Comparison of ENCODE assay signal across 10 cellular contexts in genomic region chr5:95712347-95712958, GRCh38. TPM values are rescaled to one million over a fixed set of nuclear protein-coding genes. Genes with fewer than 3 reads are reported as not detected.
DNase-seq lines count a peak whose midpoint lies in the region; ATAC-seq and TF ChIP-seq lines count a peak whose summit lies in the region.
"Had no signal": no experiment of that assay in that cellular context is flagged by ENCODE, and none has a peak within 500 bp of the region (broad histone marks: within the 10 kb centered on the region; RNA-seq: fewer than 3 reads in every experiment).

No MANE protein-coding gene starts in this region.

- peak; percentile 72 to 93 for ATAC-seq in lower lobe of right lung
- no peak for ATAC-seq in GM18907 (IDR thresholded peaks at IDR 0.05; ENCODE audit: unreplicated experiment)
- no peak for ATAC-seq in GM19328 (IDR thresholded peaks at IDR 0.05; ENCODE audit: unreplicated experiment)

- peaks cover 14% of the 10 kb centered on the region for H3K27me3 Mint-ChIP-seq in activated T-cell treated with anti-CD3 and anti-CD28 coated beads, Interleukin-2, amount 50 U/mL, for 24 hours

- DNase-seq in BJ (ENCODE audit: low read depth) (peak; percentile 46), HPDE6-E6E7 (ENCODE audit: extremely low spot score) (peak; percentile 94), lower lobe of right lung (no peak), medulla oblongata (ENCODE audit: extremely low spot score) (no peak)
- peak; percentile 53 for DNase-seq in activated T-cell treated with anti-CD3 and anti-CD28 coated beads, Interleukin-2, amount 50 U/mL, for 24 hours
- DNase-seq in NK-92 treated with Interleukin-12 subunit alpha and Interleukin-12 subunit beta, amount 100 ng/mL, for 24 hours (lab: John Stamatoyannopoulos, UW) = no peak
- DNase-seq: Kasumi-1 had no signal

- POLR2A ChIA-PET in BJ (lab: Charles Lee) = no interaction called here

- no peaks in the 10 kb centered on the region for H3K9me3 Mint-ChIP-seq in activated T-cell treated with anti-CD3 and anti-CD28 coated beads, Interleukin-2, amount 50 U/mL, for 24 hours

- intact Hi-C loops in lower lobe of right lung (cut with DNase I) = no loop called here

- H3K4me1 Mint-ChIP-seq in activated T-cell treated with anti-CD3 and anti-CD28 coated beads, Interleukin-2, amount 50 U/mL, for 24 hours (ENCODE audit: low read depth) = peaks cover 35% of the 10 kb centered on the region

- H3K27ac Mint-ChIP-seq in activated T-cell treated with anti-CD3 and anti-CD28 coated beads, Interleukin-2, amount 50 U/mL, for 24 hours = peak overlapping the region; percentile 32

- H3K27ac ChIP-seq in lower lobe of right lung = no peak overlapping the region

- H3K36me3 Mint-ChIP-seq in activated T-cell treated with anti-CD3 and anti-CD28 coated beads, Interleukin-2, amount 50 U/mL, for 24 hours (ENCODE audit: low read depth) = no peaks in the 10 kb centered on the region

- no peaks in the 10 kb centered on the region for H3K36me3 ChIP-seq in BJ (ENCODE audit: control insufficient read depth, insufficient read depth, low read length)
- no peaks in the 10 kb centered on the region for H3K36me3 ChIP-seq in lower lobe of right lung

- H3K4me3 Mint-ChIP-seq in activated T-cell treated with anti-CD3 and anti-CD28 coated beads, Interleukin-2, amount 50 U/mL, for 24 hours = no peak overlapping the region

- CTCF ChIA-PET in BJ (lab: Yijun Ruan, JAX) = interaction anchor here (1.2 kb wide), 1 partner anchor 18 kb away, joined by 4 read pairs; the partner anchor contains the start of gene RHOBTB3

- no peaks in the 10 kb centered on the region for H3K9me3 ChIP-seq in lower lobe of right lung

- H3K4me1 ChIP-seq in lower lobe of right lung = no peaks in the 10 kb centered on the region

- TF ChIP-seq CTCF in BJ (IDR thresholded peaks at IDR 0.05; ENCODE audit: insufficient read depth, low read depth, low read length) (no peak), lower lobe of right lung (IDR thresholded peaks at IDR 0.05) (no peak)

- H3K4me3 ChIP-seq in BJ (ENCODE audit: low read depth, low read length) (no peak overlapping the region), lower lobe of right lung (no peak overlapping the region)

- H3K27me3 ChIP-seq in BJ (ENCODE audit: control insufficient read depth, insufficient read depth, low read length) (no peaks in the 10 kb centered on the region), lower lobe of right lung (ENCODE audit: low read depth) (no peaks in the 10 kb centered on the region)

RNA-seq across cellular contexts. Expression of gene RHOBTB3, which starts 18.7 kb away (rescaled TPM):
- polyA plus RNA-seq in BJ (2011; rRNA removed) = 288 and 320 TPM in 2 replicates
- 406 and 551 TPM in 2 replicates for polyA minus RNA-seq in BJ (2011; rRNA and poly(A)+ RNA removed)
- total RNA-seq in lower lobe of right lung = 51.7 TPM

RNA-seq across cellular contexts. Expression of gene SPATA9, which starts 29.7 kb away (rescaled TPM):
- polyA plus RNA-seq in BJ (2011; rRNA removed) = 0.53 and 1.0 TPM in 2 replicates
- polyA minus RNA-seq in BJ (2011; rRNA and poly(A)+ RNA removed) = not detected in 2 replicates
- total RNA-seq in lower lobe of right lung = not detected
- total RNA-seq: mononuclear cell had no signal

Comparison
In these comparisons a context has a peak if more than half of its experiments do, and no peak if none do; other contexts are left out.
1. DNase-seq: peak in BJ (single experiment), HPDE6-E6E7 (single experiment) and activated T-cell treated with anti-CD3 and anti-CD28 coated beads, Interleukin-2, amount 50 U/mL, for 24 hours (single experiment); none in lower lobe of right lung (single experiment), NK-92 treated with Interleukin-12 subunit alpha and Interleukin-12 subunit beta, amount 100 ng/mL, for 24 hours (single experiment) and medulla oblongata (single experiment).
2. ATAC-seq: peak in lower lobe of right lung (2 of 2); none in GM18907 (single experiment) and GM19328 (single experiment).